In genomic region chr5:172007153-172007794, GRCh38 we compare ENCODE assay signal across 1 cellular context.
TF ChIP-seq lines count a peak whose summit lies in the region.

No MANE protein-coding gene starts in this region.

TF ChIP-seq in GM12878, 131 proteins besides CTCF, POLR2A, EP300 and RAD21 (continued from another document):
- no peak for TF ChIP-seq CEBPZ (IDR thresholded peaks at IDR 0.05; ENCODE audit: low read depth, low read length)
- TF ChIP-seq SKIL (IDR thresholded peaks at IDR 0.05; ENCODE audit: low read depth, poor library complexity, severe bottlenecking) = peak; percentile 46
- TF ChIP-seq IKZF2 (IDR thresholded peaks at IDR 0.05) = peak in 1 of 2 experiments; percentile 23; a peak in 1 of 4 replicates
- TF ChIP-seq RELB (IDR thresholded peaks at IDR 0.05; ENCODE audit: low read depth) = 0 out of 2 replicates have a peak, but pooled peaks have one; percentile 57
- no peak for TF ChIP-seq FOXM1 (IDR thresholded peaks at IDR 0.05; ENCODE audit: low read depth, low read length)
- peak; percentile 89; the same call in 1 of the 2 replicates for TF ChIP-seq NBN (IDR thresholded peaks at IDR 0.05)
- TF ChIP-seq PKNOX1 (IDR thresholded peaks at IDR 0.05) = peak; percentile 14; the same call in 1 of the 2 replicates
- no peak for TF ChIP-seq RCOR1 (conservative IDR thresholded peaks at IDR 0.05; ENCODE audit: low read depth, low read length)
- peak; percentile 52 for TF ChIP-seq NKRF (conservative IDR thresholded peaks at IDR 0.05)
